ENCODE assay signal across 8 cellular contexts in the genomic region with DNA sequence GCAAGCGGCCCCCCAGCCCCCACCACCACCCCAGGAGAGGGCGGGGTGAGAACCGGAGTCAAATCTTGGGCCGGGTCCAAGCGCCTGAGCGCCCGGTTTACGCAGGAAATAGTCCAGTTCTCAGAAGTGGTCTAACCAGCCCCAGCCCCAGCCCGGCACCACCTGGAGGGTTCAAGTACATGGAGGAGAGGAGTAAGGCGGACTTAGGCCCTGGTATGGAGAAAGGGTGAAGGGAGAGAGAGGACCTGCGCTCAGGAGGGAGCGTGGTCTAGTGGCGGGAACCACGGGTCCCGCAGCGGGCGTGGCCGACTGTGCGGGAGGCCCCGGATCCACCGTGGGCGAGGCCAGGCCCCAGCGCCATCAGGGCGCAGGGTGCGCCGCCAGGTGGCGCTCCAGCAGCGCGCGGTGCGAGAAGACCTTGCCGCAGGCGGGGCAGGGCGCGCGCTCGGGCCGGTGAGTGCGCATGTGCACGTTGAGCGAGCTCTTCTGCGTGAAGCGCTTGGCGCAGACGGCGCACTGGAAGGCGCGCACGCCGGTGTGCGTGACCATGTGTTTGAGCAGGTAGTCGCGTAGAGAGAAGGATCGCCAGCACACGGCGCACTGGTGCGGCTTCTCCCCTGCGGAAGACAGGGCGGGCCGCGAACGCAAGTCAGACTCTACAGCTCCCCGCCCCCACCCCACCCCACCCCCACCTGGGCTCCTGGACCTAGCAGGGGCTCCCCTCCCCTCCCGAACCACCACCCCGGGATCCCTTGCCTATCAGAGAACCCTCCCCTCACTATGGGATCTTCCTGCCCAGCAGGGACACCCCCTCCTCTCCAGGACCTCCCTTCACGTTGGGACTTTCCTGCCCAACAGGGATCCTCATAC. TPM values are rescaled to one million over a fixed set of nuclear protein-coding genes. Genes with fewer than 3 reads are reported as not detected.
DNase-seq lines count a peak whose midpoint lies in the region; ATAC-seq and TF ChIP-seq lines count a peak whose summit lies in the region.

No MANE protein-coding gene starts in this region.

- peak; percentile 37 for TF ChIP-seq CTCF in fibroblast of pulmonary artery (IDR thresholded peaks at IDR 0.05; ENCODE audit: low read length, missing control alignments)

- H3K36me3 Mint-ChIP-seq in activated T-helper 2 cell treated with anti-CD3 and anti-CD28 coated beads, Interferon-gamma antibody, Interleukin-2, Interleukin-4, amounts not matched to agents 10 μg/mL and 5 μg/mL and 100 μg/mL, durations not matched to agents 14 hours and 24 hours and 36 hours (ENCODE audit: low read depth): peaks cover 41% of the 10 kb centered on the region
- no peaks in the 10 kb centered on the region for H3K36me3 Mint-ChIP-seq in natural killer cell treated with Interleukin-12 subunit alpha and Interleukin-12 subunit beta and Interleukin-15 and Interleukin-18, amount 100 ng/mL, for 72 hours

- H3K27ac Mint-ChIP-seq in activated T-helper 2 cell treated with anti-CD3 and anti-CD28 coated beads, Interferon-gamma antibody, Interleukin-2, Interleukin-4, amounts not matched to agents 10 μg/mL and 5 μg/mL and 100 μg/mL, durations not matched to agents 14 hours and 24 hours and 36 hours: peak overlapping the region; percentile 91
- peak overlapping the region in 1 of 2 donors; percentile 42 for H3K27ac Mint-ChIP-seq in natural killer cell treated with Interleukin-12 subunit alpha and Interleukin-12 subunit beta and Interleukin-15 and Interleukin-18, amount 100 ng/mL, for 72 hours

- 0 out of 2 replicates have a peak, but pooled peaks have one; percentile 40 for TF ChIP-seq EP300 in Ishikawa (IDR thresholded peaks at IDR 0.05; ENCODE audit: borderline replicate concordance)

- intact Hi-C loops in activated T-helper 2 cell treated with anti-CD3 and anti-CD28 coated beads, Interferon-gamma antibody, Interleukin-2, Interleukin-4, amounts not matched to agents 10 μg/mL and 5 μg/mL and 100 μg/mL, durations not matched to agents 14 hours and 24 hours and 36 hours (cut with micrococcal nuclease): loop anchor here (1.0 kb wide), 3 partner anchors 15 to 113 kb away; a partner anchor contains a TSS

- peak; percentile 65 for ATAC-seq in GM21360 (IDR thresholded peaks at IDR 0.05; ENCODE audit: unreplicated experiment)
- peak; percentile 94 to 95 for ATAC-seq in natural killer cell treated with Interleukin-12 subunit alpha and Interleukin-12 subunit beta and Interleukin-15 and Interleukin-18, amount 100 ng/mL, for 72 hours

- peak; percentile 99 for DNase-seq in CMK (ENCODE audit: low read depth)
- peak; percentile 95 for DNase-seq in activated T-helper 2 cell treated with anti-CD3 and anti-CD28 coated beads, Interferon-gamma antibody, Interleukin-2, Interleukin-4, amounts not matched to agents 10 μg/mL and 5 μg/mL and 100 μg/mL, durations not matched to agents 14 hours and 24 hours and 36 hours (ENCODE audit: low spot score)
- peak; percentile 88 for DNase-seq in fibroblast of pulmonary artery (ENCODE audit: low read depth)
- DNase-seq in natural killer cell treated with Interleukin-12 subunit alpha and Interleukin-12 subunit beta and Interleukin-15 and Interleukin-18, amount 100 ng/mL, for 72 hours (ENCODE audit: low spot score): peak; percentile 96
- peak; percentile 86 to 94 (median 90) for DNase-seq in stimulated activated naive CD4-positive, alpha-beta T cell (lab: John Stamatoyannopoulos, UW)

- no peaks in the 10 kb centered on the region for H3K9me3 Mint-ChIP-seq in activated T-helper 2 cell treated with anti-CD3 and anti-CD28 coated beads, Interferon-gamma antibody, Interleukin-2, Interleukin-4, amounts not matched to agents 10 μg/mL and 5 μg/mL and 100 μg/mL, durations not matched to agents 14 hours and 24 hours and 36 hours
- no peaks in the 10 kb centered on the region for H3K9me3 Mint-ChIP-seq in natural killer cell treated with Interleukin-12 subunit alpha and Interleukin-12 subunit beta and Interleukin-15 and Interleukin-18, amount 100 ng/mL, for 72 hours

- no peaks in the 10 kb centered on the region for H3K27me3 Mint-ChIP-seq in activated T-helper 2 cell treated with anti-CD3 and anti-CD28 coated beads, Interferon-gamma antibody, Interleukin-2, Interleukin-4, amounts not matched to agents 10 μg/mL and 5 μg/mL and 100 μg/mL, durations not matched to agents 14 hours and 24 hours and 36 hours (ENCODE audit: low read depth)
- H3K27me3 Mint-ChIP-seq in natural killer cell treated with Interleukin-12 subunit alpha and Interleukin-12 subunit beta and Interleukin-15 and Interleukin-18, amount 100 ng/mL, for 72 hours: no peaks in the 10 kb centered on the region

- peaks cover 26% of the 10 kb centered on the region for H3K4me1 Mint-ChIP-seq in activated T-helper 2 cell treated with anti-CD3 and anti-CD28 coated beads, Interferon-gamma antibody, Interleukin-2, Interleukin-4, amounts not matched to agents 10 μg/mL and 5 μg/mL and 100 μg/mL, durations not matched to agents 14 hours and 24 hours and 36 hours (ENCODE audit: low read depth)
- H3K4me1 Mint-ChIP-seq in natural killer cell treated with Interleukin-12 subunit alpha and Interleukin-12 subunit beta and Interleukin-15 and Interleukin-18, amount 100 ng/mL, for 72 hours (ENCODE audit: low read depth in 2 of 2): peaks cover 20 to 30% of the 10 kb centered on the region in 2 donors

- H3K4me3 ChIP-seq in fibroblast of pulmonary artery (replicated peaks; ENCODE audit: low read depth, low read length): peak overlapping the region; percentile 35

- TF ChIP-seq RAD21 in Ishikawa (IDR thresholded peaks at IDR 0.05; ENCODE audit: low read depth): peak; percentile 67; the same call in 1 of the 2 replicates

- peak overlapping the region; percentile 88 for H3K4me3 Mint-ChIP-seq in activated T-helper 2 cell treated with anti-CD3 and anti-CD28 coated beads, Interferon-gamma antibody, Interleukin-2, Interleukin-4, amounts not matched to agents 10 μg/mL and 5 μg/mL and 100 μg/mL, durations not matched to agents 14 hours and 24 hours and 36 hours (ENCODE audit: low read depth)
- peak overlapping the region; percentile 81 for H3K4me3 Mint-ChIP-seq in natural killer cell treated with Interleukin-12 subunit alpha and Interleukin-12 subunit beta and Interleukin-15 and Interleukin-18, amount 100 ng/mL, for 72 hours

TF ChIP-seq in Ishikawa, 13 proteins besides CTCF, POLR2A, EP300 and RAD21 (continues in another document):
- TF ChIP-seq EGR1 (IDR thresholded peaks at IDR 0.05) (peak; percentile 49; the same call in 1 of the 2 replicates), TEAD4 (IDR thresholded peaks at IDR 0.05) (peak; percentile 15; the same call in 1 of the 2 replicates), CEBPB (IDR thresholded peaks at IDR 0.05) (no peak; the same call in 1 of the 2 replicates), YY1 (IDR thresholded peaks at IDR 0.05; ENCODE audit: low read depth) (peak; percentile 81)

RNA-seq across cellular contexts. Expression of a gene that starts 2.1 kb away (rescaled TPM):
- polyA plus RNA-seq in PFSK-1 (2012; ENCODE audit: insufficient read length, low read depth): 42.3 TPM
- 23.0 and 23.5 TPM in 2 replicates for total RNA-seq in activated T-helper 2 cell treated with anti-CD3 and anti-CD28 coated beads, Interferon-gamma antibody, Interleukin-2, Interleukin-4, amounts not matched to agents 10 μg/mL and 5 μg/mL and 100 μg/mL, durations not matched to agents 14 hours and 24 hours and 36 hours
- total RNA-seq in natural killer cell treated with Interleukin-12 subunit alpha and Interleukin-12 subunit beta and Interleukin-15 and Interleukin-18, amount 100 ng/mL, for 72 hours: 10 to 100 TPM; 15.1 to 29.1 TPM

RNA-seq across cellular contexts. Expression of a gene that starts 5.7 kb away (rescaled TPM):
- polyA plus RNA-seq in PFSK-1 (2012; ENCODE audit: insufficient read length, low read depth): 21.2 TPM
- 16.6 and 17.7 TPM in 2 replicates for total RNA-seq in activated T-helper 2 cell treated with anti-CD3 and anti-CD28 coated beads, Interferon-gamma antibody, Interleukin-2, Interleukin-4, amounts not matched to agents 10 μg/mL and 5 μg/mL and 100 μg/mL, durations not matched to agents 14 hours and 24 hours and 36 hours
- 10 to 100 TPM; 18.0 to 25.9 TPM for total RNA-seq in natural killer cell treated with Interleukin-12 subunit alpha and Interleukin-12 subunit beta and Interleukin-15 and Interleukin-18, amount 100 ng/mL, for 72 hours

RNA-seq across cellular contexts. Expression of a gene that starts 29.9 kb away (rescaled TPM):
- 981 TPM for polyA plus RNA-seq in PFSK-1 (2012; ENCODE audit: insufficient read length, low read depth)
- 658 and 662 TPM in 2 replicates for total RNA-seq in activated T-helper 2 cell treated with anti-CD3 and anti-CD28 coated beads, Interferon-gamma antibody, Interleukin-2, Interleukin-4, amounts not matched to agents 10 μg/mL and 5 μg/mL and 100 μg/mL, durations not matched to agents 14 hours and 24 hours and 36 hours
- 100 to 1,000 TPM; 424 to 774 TPM for total RNA-seq in natural killer cell treated with Interleukin-12 subunit alpha and Interleukin-12 subunit beta and Interleukin-15 and Interleukin-18, amount 100 ng/mL, for 72 hours

RNA-seq across cellular contexts. Expression of a gene that starts 37.8 kb away (rescaled TPM):
- 10.5 TPM for polyA plus RNA-seq in PFSK-1 (2012; ENCODE audit: insufficient read length, low read depth)
- total RNA-seq in activated T-helper 2 cell treated with anti-CD3 and anti-CD28 coated beads, Interferon-gamma antibody, Interleukin-2, Interleukin-4, amounts not matched to agents 10 μg/mL and 5 μg/mL and 100 μg/mL, durations not matched to agents 14 hours and 24 hours and 36 hours: 6.6 and 6.9 TPM in 2 replicates
- 1 to 10 TPM; 3.9 to 5.8 TPM for total RNA-seq in natural killer cell treated with Interleukin-12 subunit alpha and Interleukin-12 subunit beta and Interleukin-15 and Interleukin-18, amount 100 ng/mL, for 72 hours

RNA-seq across cellular contexts. Expression of a gene that starts 41.0 kb away (rescaled TPM):
- 128 TPM for polyA plus RNA-seq in PFSK-1 (2012; ENCODE audit: insufficient read length, low read depth)
- total RNA-seq in activated T-helper 2 cell treated with anti-CD3 and anti-CD28 coated beads, Interferon-gamma antibody, Interleukin-2, Interleukin-4, amounts not matched to agents 10 μg/mL and 5 μg/mL and 100 μg/mL, durations not matched to agents 14 hours and 24 hours and 36 hours: 102 and 105 TPM in 2 replicates
- total RNA-seq in natural killer cell treated with Interleukin-12 subunit alpha and Interleukin-12 subunit beta and Interleukin-15 and Interleukin-18, amount 100 ng/mL, for 72 hours: 10 to 100 TPM; 60.2 to 99.9 TPM

Comparison
In these comparisons a context has a peak if more than half of its experiments do, and no peak if none do; other contexts are left out.
1. Peak in every context shown above with its lines: DNase-seq, ATAC-seq and H3K4me3 ChIP-seq.